In genomic region chr13:27526516-27526915, GRCh38 we compare ENCODE assay signal across 8 cellular contexts.
"Had no signal": no experiment of that assay in that cellular context is flagged by ENCODE, and none has a peak within 500 bp of the region (broad histone marks: within the 10 kb centered on the region; RNA-seq: fewer than 3 reads in every experiment).

No MANE protein-coding gene starts in this region.

- DNase-seq: GM23248, GOT3, H7, HFFc6, IMR-90, KG1 had no signal

- H3K27ac Mint-ChIP-seq: HFFc6 had no signal

- ATAC-seq: HCT116, K562 had no signal

- H3K4me3 Mint-ChIP-seq: HFFc6 had no signal
